Comparison of ENCODE assay signal across 1 cellular context in the genomic region with DNA sequence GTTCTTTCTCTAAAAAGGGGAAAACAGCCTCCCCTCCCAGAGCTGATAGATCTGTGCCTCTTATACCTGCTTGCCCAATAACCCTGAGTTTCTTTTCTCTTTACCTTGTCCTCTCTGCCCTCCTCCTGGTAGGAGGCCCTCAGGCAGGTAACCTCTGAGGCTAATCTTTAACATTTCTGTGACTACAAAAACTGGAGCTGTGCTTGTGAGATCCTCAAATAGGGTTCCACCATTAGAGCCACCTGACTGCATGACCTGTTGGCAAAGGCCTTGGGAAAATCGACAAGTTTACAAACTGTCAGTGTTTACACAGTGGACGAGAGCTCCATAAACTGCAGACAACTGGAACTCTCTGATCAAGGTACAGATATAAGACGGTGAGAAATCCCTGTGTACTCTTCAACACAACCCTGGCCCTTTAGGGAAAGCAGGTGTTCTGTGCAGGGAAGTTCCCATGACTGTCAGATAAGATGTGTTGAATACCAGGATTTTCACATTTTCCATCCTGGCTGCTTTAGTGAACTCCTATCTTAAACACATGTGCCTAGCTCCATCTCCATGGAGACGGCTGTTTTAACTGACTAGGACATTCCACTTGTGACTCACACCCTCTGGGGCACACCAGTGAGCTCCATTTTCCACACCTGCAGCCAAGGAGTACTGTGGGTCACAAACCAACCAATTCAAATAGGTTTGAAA.
TF ChIP-seq lines count a peak whose summit lies in the region.

No MANE protein-coding gene starts in this region.

TF ChIP-seq in GM12878, 131 proteins besides CTCF, POLR2A, EP300 and RAD21 (continued from another document):
- TF ChIP-seq, protein P1, sequence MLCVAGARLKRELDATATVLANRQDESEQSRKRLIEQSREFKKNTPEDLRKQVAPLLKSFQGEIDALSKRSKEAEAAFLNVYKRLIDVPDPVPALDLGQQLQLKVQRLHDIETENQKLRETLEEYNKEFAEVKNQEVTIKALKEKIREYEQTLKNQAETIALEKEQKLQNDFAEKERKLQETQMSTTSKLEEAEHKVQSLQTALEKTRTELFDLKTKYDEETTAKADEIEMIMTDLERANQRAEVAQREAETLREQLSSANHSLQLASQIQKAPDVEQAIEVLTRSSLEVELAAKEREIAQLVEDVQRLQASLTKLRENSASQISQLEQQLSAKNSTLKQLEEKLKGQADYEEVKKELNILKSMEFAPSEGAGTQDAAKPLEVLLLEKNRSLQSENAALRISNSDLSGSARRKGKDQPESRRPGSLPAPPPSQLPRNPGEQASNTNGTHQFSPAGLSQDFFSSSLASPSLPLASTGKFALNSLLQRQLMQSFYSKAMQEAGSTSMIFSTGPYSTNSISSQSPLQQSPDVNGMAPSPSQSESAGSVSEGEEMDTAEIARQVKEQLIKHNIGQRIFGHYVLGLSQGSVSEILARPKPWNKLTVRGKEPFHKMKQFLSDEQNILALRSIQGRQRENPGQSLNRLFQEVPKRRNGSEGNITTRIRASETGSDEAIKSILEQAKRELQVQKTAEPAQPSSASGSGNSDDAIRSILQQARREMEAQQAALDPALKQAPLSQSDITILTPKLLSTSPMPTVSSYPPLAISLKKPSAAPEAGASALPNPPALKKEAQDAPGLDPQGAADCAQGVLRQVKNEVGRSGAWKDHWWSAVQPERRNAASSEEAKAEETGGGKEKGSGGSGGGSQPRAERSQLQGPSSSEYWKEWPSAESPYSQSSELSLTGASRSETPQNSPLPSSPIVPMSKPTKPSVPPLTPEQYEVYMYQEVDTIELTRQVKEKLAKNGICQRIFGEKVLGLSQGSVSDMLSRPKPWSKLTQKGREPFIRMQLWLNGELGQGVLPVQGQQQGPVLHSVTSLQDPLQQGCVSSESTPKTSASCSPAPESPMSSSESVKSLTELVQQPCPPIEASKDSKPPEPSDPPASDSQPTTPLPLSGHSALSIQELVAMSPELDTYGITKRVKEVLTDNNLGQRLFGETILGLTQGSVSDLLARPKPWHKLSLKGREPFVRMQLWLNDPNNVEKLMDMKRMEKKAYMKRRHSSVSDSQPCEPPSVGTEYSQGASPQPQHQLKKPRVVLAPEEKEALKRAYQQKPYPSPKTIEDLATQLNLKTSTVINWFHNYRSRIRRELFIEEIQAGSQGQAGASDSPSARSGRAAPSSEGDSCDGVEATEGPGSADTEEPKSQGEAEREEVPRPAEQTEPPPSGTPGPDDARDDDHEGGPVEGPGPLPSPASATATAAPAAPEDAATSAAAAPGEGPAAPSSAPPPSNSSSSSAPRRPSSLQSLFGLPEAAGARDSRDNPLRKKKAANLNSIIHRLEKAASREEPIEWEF (IDR thresholded peaks at IDR 0.05; ENCODE audit: insufficient replicate concordance, low read depth, low read length): no peak
TF ChIP-seq in GM12878: peak in this region for 0.
